Comparison of ENCODE assay signal across 8 cellular contexts in the genomic region with DNA sequence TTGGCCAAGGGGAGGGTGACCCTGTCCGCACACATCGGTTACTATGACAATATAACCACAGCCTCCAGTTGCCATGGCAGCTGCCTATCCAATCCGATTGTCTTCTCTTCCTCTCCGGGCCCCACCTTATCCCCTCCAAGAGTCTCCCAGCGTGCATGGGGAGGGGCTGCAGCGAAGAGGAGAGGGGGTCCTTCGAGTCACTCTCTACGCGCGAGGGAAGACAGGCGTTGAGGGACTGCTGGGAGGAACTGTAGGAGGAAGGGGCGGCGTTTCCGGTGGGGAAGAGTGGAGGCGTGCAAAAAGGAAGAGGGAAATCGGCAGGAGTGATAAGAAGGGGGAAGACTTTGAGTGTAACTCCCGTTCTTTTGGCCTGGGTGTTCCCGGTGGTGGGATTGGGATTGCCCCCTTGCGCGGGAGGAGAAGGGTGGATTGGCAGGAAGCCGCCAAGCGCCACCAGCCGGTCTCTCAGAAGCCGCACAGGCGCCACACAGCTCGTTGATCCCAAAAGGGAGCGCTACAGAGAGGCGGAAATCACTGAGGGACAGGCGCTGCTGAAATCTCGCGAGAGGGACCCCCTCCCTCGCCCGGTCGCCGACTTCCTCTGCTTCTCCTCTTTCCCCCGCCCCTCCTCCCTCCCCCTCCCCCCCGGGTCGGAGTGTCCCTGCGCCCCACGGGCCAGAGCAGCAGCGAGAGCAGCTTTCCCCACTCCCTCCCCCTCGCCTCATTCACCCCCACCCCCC. TPM values are rescaled to one million over a fixed set of nuclear protein-coding genes. Genes with fewer than 3 reads are reported as not detected.
DNase-seq lines count a peak whose midpoint lies in the region; ATAC-seq, FAIRE-seq and TF ChIP-seq lines count a peak whose summit lies in the region.

No MANE protein-coding gene starts in this region.

- H3K27me3 ChIP-seq in keratinocyte (ENCODE audit: control insufficient read depth, extremely low read depth, insufficient read depth, low read length): no peaks in the 10 kb centered on the region

- H3K4me2 ChIP-seq in keratinocyte (ENCODE audit: control insufficient read depth, extremely low read depth, insufficient read depth, low read depth, low read length): peak overlapping the region; percentile 85

- FAIRE-seq in keratinocyte (lab: Jason Lieb, UNC): peak; percentile 23

- dilution Hi-C loops in keratinocyte (cut with MboI; ENCODE audit: extremely low pct_ligation_motif_present, low sequenced_read_pairs): no loop called here

- H3K36me3 ChIP-seq in keratinocyte (ENCODE audit: control insufficient read depth in 2 of 2, extremely low read depth in 1 of 2, insufficient read depth in 2 of 2, low read length in 2 of 2): peaks cover 0 to 3% of the 10 kb centered on the region in 2 experiments

- no peaks in the 10 kb centered on the region for H3K9me3 ChIP-seq in keratinocyte (ENCODE audit: control insufficient read depth, low read depth, low read length)

- H3K9ac ChIP-seq in keratinocyte (ENCODE audit: control insufficient read depth, extremely low read depth, insufficient read depth, low read length): peak overlapping the region; percentile 99

- H3K4me3 ChIP-seq in keratinocyte (ENCODE audit: control insufficient read depth in 2 of 3, extremely low read depth in 1 of 3, insufficient read depth in 2 of 3, low read depth in 1 of 3, low read length in 3 of 3): peak overlapping the region; percentile 88 to 98 (median 91)

- peak overlapping the region; percentile 97 for H2AFZ ChIP-seq in keratinocyte (ENCODE audit: control insufficient read depth, low read length)

- H3K27ac ChIP-seq in keratinocyte (ENCODE audit: control insufficient read depth, insufficient read depth, low read length): peak overlapping the region; percentile 99

- peak; percentile 97 for DNase-seq in AG09319 (ENCODE audit: extremely low read depth, low read depth)
- peak; percentile 99 for DNase-seq in NCI-H446 treated with DMSO at 0.1 percent for 48 hours (lab: John Stamatoyannopoulos, UW)
- DNase-seq in activated CD4-positive, CD25-positive, alpha-beta regulatory T cell treated with anti-CD3 and anti-CD28 coated beads, Interleukin-2, amount 50 U/mL, for 72 hours: peak; percentile 90
- peak; percentile 82 to 94 for DNase-seq in cerebellar nuclear complex (lab: John Stamatoyannopoulos, UW)
- peak; percentile 76 for DNase-seq in keratinocyte (ENCODE audit: low read depth, low spot score)
- peak; percentile 94 to 98 (median 96) for DNase-seq in stimulated activated CD4-positive, alpha-beta T cell treated with anti-CD3 and anti-CD28 coated beads, Interleukin-12 subunit alpha, Interleukin-12 subunit beta, amount 100 ng/mL, for 48 hours (ENCODE audit: low read depth in 2 of 3, low spot score in 1 of 3)

- H4K20me1 ChIP-seq in keratinocyte (ENCODE audit: control insufficient read depth, extremely low read depth, insufficient read depth, low read length): no peaks in the 10 kb centered on the region

- no peaks in the 10 kb centered on the region for H3K9me1 ChIP-seq in keratinocyte (ENCODE audit: control insufficient read depth, extremely low read depth, insufficient read depth, low read length)

- H3K79me2 ChIP-seq in keratinocyte (ENCODE audit: control insufficient read depth, insufficient read depth, low read length): peaks cover 44% of the 10 kb centered on the region

- TF ChIP-seq CTCF in AG09319 (IDR thresholded peaks at IDR 0.05; ENCODE audit: low read depth, low read length): no peak
- peak in 1 of 3 experiments; percentile 10 for TF ChIP-seq CTCF in keratinocyte (optimal IDR thresholded peaks at IDR 0.05 in 1 of 3, IDR thresholded peaks at IDR 0.05 in 1 of 3, conservative IDR thresholded peaks at IDR 0.05 in 1 of 3; ENCODE audit: extremely low read depth in 1 of 3, insufficient read depth in 2 of 3, low read length in 3 of 3)

- peaks cover 27% of the 10 kb centered on the region for H3K4me1 ChIP-seq in keratinocyte (ENCODE audit: control insufficient read depth, extremely low read depth, insufficient read depth, low read length)

- peak; percentile 49 for ATAC-seq in GM19035 (IDR thresholded peaks at IDR 0.05; ENCODE audit: unreplicated experiment)
- ATAC-seq in HG03378 (IDR thresholded peaks at IDR 0.05; ENCODE audit: unreplicated experiment): peak; percentile 50

RNA-seq across cellular contexts. Expression of gene SMG7, which starts 0.4 kb away (rescaled TPM):
- 27.5 to 43.6 TPM (median 38.2 TPM) in 3 replicates for polyA plus RNA-seq in keratinocyte
- polyA plus RNA-seq in keratinocyte (2011; ENCODE audit: low read depth): 29.1 TPM
- polyA plus RNA-seq in keratinocyte (2011; cell fraction: cytosol; rRNA removed): 27.7 and 42.4 TPM in 2 replicates
- polyA plus RNA-seq in keratinocyte (2011; cell fraction: nucleus; rRNA removed): 40.3 and 41.2 TPM in 2 replicates
- polyA plus RNA-seq in keratinocyte (2012; ENCODE audit: low replicate concordance): 24.1 and 29.8 TPM in 2 replicates
- polyA minus RNA-seq in keratinocyte: 71.7 to 96.5 TPM (median 80.9 TPM) in 3 replicates
- polyA minus RNA-seq in keratinocyte (2011; cell fraction: cytosol; rRNA and poly(A)+ RNA removed): 27.6 TPM
- 32.7 and 62.5 TPM in 2 replicates for polyA minus RNA-seq in keratinocyte (2011; cell fraction: nucleus; rRNA and poly(A)+ RNA removed)

RNA-seq across cellular contexts. Expression of gene NMNAT2, which starts 53.7 kb away (rescaled TPM):
- polyA plus RNA-seq in keratinocyte: 0.72 to 0.80 TPM (median 0.76 TPM) in 3 replicates
- 0.14 TPM for polyA plus RNA-seq in keratinocyte (2011; ENCODE audit: low read depth)
- polyA plus RNA-seq in keratinocyte (2011; cell fraction: cytosol; rRNA removed): 0.68 and 1.3 TPM in 2 replicates
- polyA plus RNA-seq in keratinocyte (2011; cell fraction: nucleus; rRNA removed): 1.5 and 2.5 TPM in 2 replicates
- 0.71 and 0.99 TPM in 2 replicates for polyA plus RNA-seq in keratinocyte (2012; ENCODE audit: low replicate concordance)
- 0.16 to 3.0 TPM (median 0.33 TPM) in 3 replicates for polyA minus RNA-seq in keratinocyte
- polyA minus RNA-seq in keratinocyte (2011; cell fraction: cytosol; rRNA and poly(A)+ RNA removed): 0.38 TPM
- 0.21 and 0.70 TPM in 2 replicates for polyA minus RNA-seq in keratinocyte (2011; cell fraction: nucleus; rRNA and poly(A)+ RNA removed)

Comparison
In these comparisons a context has a peak if more than half of its experiments do, and no peak if none do; other contexts are left out.
1. Peak in every context shown above with its lines: DNase-seq, ATAC-seq, H3K4me3 ChIP-seq and H3K27ac ChIP-seq.